ENCODE assay signal across 7 cellular contexts in the genomic region with DNA sequence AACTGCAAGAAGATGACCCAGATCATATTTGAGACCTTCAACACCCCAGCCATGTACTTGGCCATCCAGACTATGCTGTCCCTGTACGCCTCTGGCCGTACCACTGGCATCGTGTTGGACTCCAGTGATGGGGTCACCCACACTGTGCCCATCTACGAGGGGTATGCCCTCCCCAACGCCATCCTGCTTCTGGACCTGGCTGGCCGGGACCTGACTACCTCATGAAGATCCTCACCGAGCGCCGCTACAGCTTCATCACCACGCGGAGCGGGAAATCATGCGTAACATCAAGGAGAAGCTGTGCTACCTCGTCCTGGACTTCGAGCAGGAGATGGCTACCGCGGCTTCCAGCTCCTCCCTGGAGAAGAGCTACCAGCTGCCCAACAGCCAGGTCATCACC.
"Had no signal": no experiment of that assay in that cellular context is flagged by ENCODE, and none has a peak within 500 bp of the region (broad histone marks: within the 10 kb centered on the region; RNA-seq: fewer than 3 reads in every experiment).

No MANE protein-coding gene starts in this region.

- H2AFZ ChIP-seq: GM23338 had no signal

- H3K4me3 ChIP-seq: GM23338, HAP-1 had no signal

- ATAC-seq: GM23338, HCT116 had no signal

- H3K27ac ChIP-seq: HL-60 had no signal

- H3K9me3 ChIP-seq: HAP-1 had no signal

- H3K36me3 ChIP-seq: HAP-1 had no signal

- H3K4me1 ChIP-seq: HAP-1 had no signal

- DNase-seq: H7, HFFc6, KBM-7 had no signal

- H3K4me2 ChIP-seq: GM23338 had no signal
